Comparison of ENCODE assay signal across 1 cellular context in the genomic region with DNA sequence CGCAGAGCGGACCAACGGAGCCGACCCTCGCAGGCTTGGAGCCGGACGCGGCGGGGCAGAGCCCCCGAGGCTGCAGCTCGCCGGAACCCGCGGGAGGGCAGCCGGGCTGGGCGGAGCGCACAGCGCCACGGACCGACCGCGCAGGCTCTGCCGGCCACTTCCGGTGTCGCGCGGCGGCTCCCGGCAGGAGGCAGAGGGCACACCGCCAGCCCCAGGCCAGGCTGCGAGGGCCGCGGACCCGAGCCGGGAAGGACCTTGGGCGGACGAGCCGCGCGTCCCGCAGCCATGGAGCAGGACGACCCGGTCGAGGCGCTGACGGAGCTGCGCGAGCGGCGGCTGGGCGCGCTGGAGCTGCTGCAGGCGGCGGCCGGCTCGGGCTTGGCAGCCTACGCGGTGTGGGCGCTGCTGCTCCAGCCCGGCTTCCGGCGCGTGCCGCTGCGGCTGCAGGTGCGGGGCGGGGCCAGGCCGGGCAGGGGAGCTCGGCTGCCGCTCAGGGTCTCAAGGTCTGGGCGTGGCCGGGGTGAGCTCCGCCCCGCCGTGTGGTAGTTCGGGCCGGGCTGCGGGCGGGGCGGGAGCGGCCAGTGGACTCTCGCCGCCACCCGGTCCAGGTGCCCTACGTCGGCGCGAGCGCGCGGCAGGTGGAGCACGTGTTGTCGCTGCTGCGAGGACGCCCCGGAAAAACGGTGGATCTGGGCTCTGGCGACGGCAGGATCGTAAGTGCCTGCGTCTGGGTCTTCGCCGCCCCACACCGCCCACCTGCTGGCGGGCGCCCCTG.
TF ChIP-seq lines count a peak whose summit lies in the region.

A gene with protein sequence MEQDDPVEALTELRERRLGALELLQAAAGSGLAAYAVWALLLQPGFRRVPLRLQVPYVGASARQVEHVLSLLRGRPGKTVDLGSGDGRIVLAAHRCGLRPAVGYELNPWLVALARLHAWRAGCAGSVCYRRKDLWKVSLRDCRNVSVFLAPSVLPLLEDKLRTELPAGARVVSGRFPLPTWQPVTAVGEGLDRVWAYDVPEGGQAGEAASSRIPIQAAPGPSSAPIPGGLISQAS (plus strand): TSS at position 157 of the 775 bp plus-strand sequence. CDS start 129 bp downstream, at position 286.

TF ChIP-seq in WTC11, 78 proteins besides CTCF, POLR2A, EP300 and RAD21 (continued from another document):
- TF ChIP-seq, protein P1, sequence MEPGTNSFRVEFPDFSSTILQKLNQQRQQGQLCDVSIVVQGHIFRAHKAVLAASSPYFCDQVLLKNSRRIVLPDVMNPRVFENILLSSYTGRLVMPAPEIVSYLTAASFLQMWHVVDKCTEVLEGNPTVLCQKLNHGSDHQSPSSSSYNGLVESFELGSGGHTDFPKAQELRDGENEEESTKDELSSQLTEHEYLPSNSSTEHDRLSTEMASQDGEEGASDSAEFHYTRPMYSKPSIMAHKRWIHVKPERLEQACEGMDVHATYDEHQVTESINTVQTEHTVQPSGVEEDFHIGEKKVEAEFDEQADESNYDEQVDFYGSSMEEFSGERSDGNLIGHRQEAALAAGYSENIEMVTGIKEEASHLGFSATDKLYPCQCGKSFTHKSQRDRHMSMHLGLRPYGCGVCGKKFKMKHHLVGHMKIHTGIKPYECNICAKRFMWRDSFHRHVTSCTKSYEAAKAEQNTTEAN (CRISPR knock-in tag; IDR thresholded peaks at IDR 0.05), result peak; percentile 48; the same call in 1 of the 2 replicates
- TF ChIP-seq ZNF423 (CRISPR knock-in tag; IDR thresholded peaks at IDR 0.05), result peak; percentile 68
